8 cellular contexts compared by ENCODE assay signal in genomic region chr15:81311834-81312459, GRCh38. TPM values are rescaled to one million over a fixed set of nuclear protein-coding genes. Genes with fewer than 3 reads are reported as not detected.
A peak's percentile ranks its signal among the peaks of the same experiment; 100 is the strongest.
DNase-seq lines count a peak whose midpoint lies in the region; ATAC-seq and TF ChIP-seq lines count a peak whose summit lies in the region.

No MANE protein-coding gene starts in this region.

- H3K36me3 Mint-ChIP-seq in mesothelial cell of epicardium: peaks cover 20% of the 10 kb centered on the region
- no peaks in the 10 kb centered on the region for H3K36me3 Mint-ChIP-seq in Calu3 (ENCODE audit: insufficient read depth, unreplicated experiment)

- ATAC-seq in GM19035 (IDR thresholded peaks at IDR 0.05; ENCODE audit: unreplicated experiment) (peak; percentile 49), HG03442 (IDR thresholded peaks at IDR 0.05; ENCODE audit: unreplicated experiment) (peak; percentile 58)

- H3K9ac ChIP-seq in skeletal muscle tissue (ENCODE audit: low read depth in 1 of 3, low read length in 3 of 3): no peak overlapping the region

- no peak overlapping the region for H3K27ac Mint-ChIP-seq in mesothelial cell of epicardium
- no peak overlapping the region for H3K27ac Mint-ChIP-seq in Calu3 (ENCODE audit: unreplicated experiment)

- DNase-seq in astrocyte of the spinal cord (ENCODE audit: low read depth, low spot score) (peak; percentile 33), BE2C (no peak), D341Med (ENCODE audit: low spot score) (no peak), mesothelial cell of epicardium (ENCODE audit: low spot score in 2 of 2, unreplicated experiment in 2 of 2) (no peak), Calu3 (no peak)

- H3K4me1 ChIP-seq in skeletal muscle tissue (ENCODE audit: control insufficient read depth in 3 of 3, insufficient read depth in 3 of 3, low read length in 3 of 3): peaks cover 7 to 20% (median 12%) of the 10 kb centered on the region in 3 donors
- no peaks in the 10 kb centered on the region for H3K4me1 ChIP-seq in BE2C

- intact Hi-C loops in Calu3 (cut with micrococcal nuclease; ENCODE audit: unreplicated experiment): no loop called here

- no peaks in the 10 kb centered on the region for H3K9me3 Mint-ChIP-seq in mesothelial cell of epicardium
- H3K9me3 Mint-ChIP-seq in Calu3 (ENCODE audit: low read depth, unreplicated experiment): no peaks in the 10 kb centered on the region

- H3K4me3 Mint-ChIP-seq in mesothelial cell of epicardium (no peak overlapping the region), Calu3 (ENCODE audit: low read depth, unreplicated experiment) (no peak overlapping the region)

- H3K9me3 ChIP-seq in skeletal muscle tissue (ENCODE audit: control insufficient read depth in 3 of 3, low read length in 3 of 3): no peaks in the 10 kb centered on the region
- no peaks in the 10 kb centered on the region for H3K9me3 ChIP-seq in BE2C

- H3K27me3 ChIP-seq in skeletal muscle tissue (ENCODE audit: control insufficient read depth in 3 of 3, insufficient read depth in 3 of 3, low read length in 3 of 3) (no peaks in the 10 kb centered on the region), BE2C (no peaks in the 10 kb centered on the region)

- H3K36me3 ChIP-seq in skeletal muscle tissue (ENCODE audit: control insufficient read depth in 3 of 3, insufficient read depth in 3 of 3, low read length in 3 of 3) (peaks cover 9 to 18% (median 11%) of the 10 kb centered on the region in 3 donors), BE2C (no peaks in the 10 kb centered on the region)

- CTCF ChIA-PET in Calu3 (lab: Charles Lee): no interaction called here

- in situ Hi-C loops in astrocyte of the spinal cord (cut with HindIII; ENCODE audit: low sequenced_read_pairs): no loop called here

- H3K4me1 Mint-ChIP-seq in mesothelial cell of epicardium (no peaks in the 10 kb centered on the region), Calu3 (ENCODE audit: low read depth, unreplicated experiment) (peaks cover 10% of the 10 kb centered on the region)

- H3K27ac ChIP-seq in skeletal muscle tissue (ENCODE audit: low read depth, low read length): peak overlapping the region; percentile 55

- BruUV-seq in Calu3 (replicated peaks; lab: Mats Ljungman, UMichigan): no TSS peak

- H3K4me3 ChIP-seq in astrocyte of the spinal cord (ENCODE audit: low read depth, low read length) (no peak overlapping the region), skeletal muscle tissue (ENCODE audit: low read length in 3 of 3) (no peak overlapping the region), BE2C (ENCODE audit: low read depth, low read length) (no peak overlapping the region)

- H3K27me3 Mint-ChIP-seq in mesothelial cell of epicardium (ENCODE audit: low read depth) (no peaks in the 10 kb centered on the region), Calu3 (ENCODE audit: unreplicated experiment) (peaks cover 3% of the 10 kb centered on the region)

- no peak for TF ChIP-seq CTCF in astrocyte of the spinal cord (IDR thresholded peaks at IDR 0.05; ENCODE audit: low read depth, low read length)
- no peak for TF ChIP-seq CTCF in BE2C (IDR thresholded peaks at IDR 0.05; ENCODE audit: low read depth, low read length)
- TF ChIP-seq CTCF in mesothelial cell of epicardium (IDR thresholded peaks at IDR 0.05; ENCODE audit: unreplicated experiment): no peak
- TF ChIP-seq CTCF in Calu3 (IDR thresholded peaks at IDR 0.05; ENCODE audit: unreplicated experiment): no peak

RNA-seq across cellular contexts. Expression of gene STARD5, which starts 12.0 kb away (rescaled TPM):
- 2.1 TPM for total RNA-seq in skeletal muscle tissue
- polyA plus RNA-seq in BE2C (2012; ENCODE audit: insufficient read depth, insufficient read length, low read depth): 1.1 TPM
- 5.4 to 5.9 TPM (median 5.8 TPM) in 3 replicates for total RNA-seq in mesothelial cell of epicardium
- total RNA-seq in Calu3 (2022): 1.4 and 1.9 TPM in 2 replicates
